Comparison of ENCODE assay signal across 9 cellular contexts in the genomic region with DNA sequence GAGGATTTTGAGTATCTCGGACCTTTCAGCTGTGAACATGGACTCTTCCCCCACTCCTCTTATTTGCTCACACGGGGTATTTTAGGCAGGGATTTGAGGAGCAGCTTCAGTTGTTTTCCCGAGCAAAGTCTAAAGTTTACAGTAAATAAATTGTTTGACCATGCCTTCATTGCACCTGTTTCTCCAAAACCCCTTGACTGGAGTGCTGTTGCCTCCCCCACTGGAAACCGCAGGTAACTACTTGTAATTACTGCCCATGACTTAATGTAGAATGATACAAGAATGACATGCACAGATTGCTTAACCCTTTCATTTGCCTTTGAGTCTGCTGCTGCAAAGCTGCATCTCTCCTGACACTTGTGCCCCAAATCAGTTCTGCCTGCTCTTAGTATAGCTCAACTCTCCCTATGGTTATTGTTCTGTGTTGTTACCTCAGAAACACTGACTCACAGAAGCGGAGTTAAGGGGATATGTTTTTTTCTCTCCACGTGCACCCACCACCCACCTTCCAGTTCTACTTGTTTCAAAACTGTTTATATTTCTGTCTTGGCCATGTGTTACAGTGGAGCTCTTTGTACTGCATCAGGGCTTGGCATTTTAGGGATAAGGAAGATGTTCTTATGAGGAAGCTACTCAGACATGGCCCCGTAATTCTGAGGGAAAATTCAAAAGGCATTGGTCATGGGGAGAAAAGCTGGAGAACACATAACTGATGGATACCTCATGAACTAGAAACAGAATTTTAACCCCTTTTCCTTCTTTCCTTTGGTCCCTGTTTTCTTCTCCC. TPM values are rescaled to one million over a fixed set of nuclear protein-coding genes. Genes with fewer than 3 reads are reported as not detected.
DNase-seq lines count a peak whose midpoint lies in the region; ATAC-seq, FAIRE-seq and TF ChIP-seq lines count a peak whose summit lies in the region.
"Had no signal": no experiment of that assay in that cellular context is flagged by ENCODE, and none has a peak within 500 bp of the region (broad histone marks: within the 10 kb centered on the region; RNA-seq: fewer than 3 reads in every experiment).

No MANE protein-coding gene starts in this region.

- H2AFZ ChIP-seq in H9 (ENCODE audit: low read length) (no peak overlapping the region), astrocyte (ENCODE audit: low read depth, low read length) (no peak overlapping the region), trophoblast cell (ENCODE audit: insufficient read depth, low read length, poor library complexity) (no peak overlapping the region)

- H3K9me3 Mint-ChIP-seq in H9: no peaks in the 10 kb centered on the region
- no peaks in the 10 kb centered on the region for H3K9me3 Mint-ChIP-seq in astrocyte (ENCODE audit: unreplicated experiment)

- H3K4me1 Mint-ChIP-seq in H9 (peaks cover 24 to 32% of the 10 kb centered on the region in 2 experiments), astrocyte (ENCODE audit: low read depth, unreplicated experiment) (peaks cover 16% of the 10 kb centered on the region)

- H3K27ac ChIP-seq in H9 (ENCODE audit: insufficient read length, low read depth, low read length) (no peak overlapping the region), astrocyte (ENCODE audit: low read depth, low read length) (no peak overlapping the region), mucosa of rectum (ENCODE audit: low read depth in 2 of 2, low read length in 2 of 2) (no peak overlapping the region), trophoblast cell (ENCODE audit: low read depth, low read length) (no peak overlapping the region)

- H3T11ph ChIP-seq in H9 (ENCODE audit: low read length): no peak overlapping the region

- H3K4me3 Mint-ChIP-seq in H9 (peak overlapping the region in 1 of 2 experiments; percentile 1; a peak in 2 of 5 replicates), astrocyte (ENCODE audit: unreplicated experiment) (peak overlapping the region; percentile 10)

- no peak overlapping the region for H3K56ac ChIP-seq in H9 (ENCODE audit: insufficient read length, low read depth, low read length)

- no peak overlapping the region for H4K91ac ChIP-seq in H9 (ENCODE audit: insufficient read length, low read depth, low read length)
- no peak overlapping the region for H4K91ac ChIP-seq in trophoblast cell (ENCODE audit: low read depth, low read length)

- H3K9me3 ChIP-seq in H9 (ENCODE audit: control insufficient read depth, low read depth, low read length) (no peaks in the 10 kb centered on the region), astrocyte (ENCODE audit: insufficient read depth, low read depth, low read length) (no peaks in the 10 kb centered on the region), mucosa of rectum (ENCODE audit: control insufficient read depth in 2 of 2, low read length in 2 of 2) (no peaks in the 10 kb centered on the region), trophoblast cell (ENCODE audit: insufficient read depth, low read depth, low read length) (no peaks in the 10 kb centered on the region)

- H3K27me3 Mint-ChIP-seq in H9 (ENCODE audit: low read depth) (peaks cover 49% of the 10 kb centered on the region), astrocyte (ENCODE audit: low read depth, unreplicated experiment) (no peaks in the 10 kb centered on the region)

- H2AK5ac ChIP-seq in H9 (ENCODE audit: insufficient read length, low read length) (no peak overlapping the region), trophoblast cell (ENCODE audit: low read length) (no peak overlapping the region)

- no peak overlapping the region for H3K9ac ChIP-seq in H9 (ENCODE audit: extremely low read depth, insufficient read length, low read length)
- no peak overlapping the region for H3K9ac ChIP-seq in astrocyte (ENCODE audit: low read length)
- H3K9ac ChIP-seq in mucosa of rectum (ENCODE audit: low read depth in 1 of 2, low read length in 2 of 2): peak overlapping the region in 1 of 2 donors; percentile 4
- no peak overlapping the region for H3K9ac ChIP-seq in trophoblast cell (ENCODE audit: low read length)

- no peak overlapping the region for H2BK12ac ChIP-seq in H9 (ENCODE audit: insufficient read length, low read depth, low read length)
- H2BK12ac ChIP-seq in trophoblast cell (ENCODE audit: low read length): no peak overlapping the region

- H4K5ac ChIP-seq in H9 (ENCODE audit: insufficient read length, low read depth, low read length): no peak overlapping the region

- H4K8ac ChIP-seq in H9 (replicated peaks; ENCODE audit: insufficient read length, low read depth, low read length) (no peak overlapping the region), trophoblast cell (ENCODE audit: low read depth, low read length) (no peak overlapping the region)

- no CpG with 5 or more reads among the region's 7 CpGs for WGBS in H9 (ENCODE audit: extremely low coverage, insufficient read length, low lambda C conversion rate)
- WGBS in trophoblast cell (ENCODE audit: extremely low coverage, insufficient coverage, insufficient read length): no CpG with 5 or more reads among the region's 7 CpGs

- H3K27me3 ChIP-seq in H9 (ENCODE audit: insufficient read depth, low read length) (peaks cover 4% of the 10 kb centered on the region; the same call in 1 of the 2 replicates), astrocyte (ENCODE audit: insufficient read depth, low read length) (no peaks in the 10 kb centered on the region), mucosa of rectum (ENCODE audit: control insufficient read depth in 2 of 2, insufficient read depth in 2 of 2, low read length in 2 of 2) (no peaks in the 10 kb centered on the region), trophoblast cell (ENCODE audit: insufficient read depth, low read length) (peaks cover 2% of the 10 kb centered on the region)

- H3K23ac ChIP-seq in H9 (ENCODE audit: insufficient read length, low read depth, low read length) (no peak overlapping the region), trophoblast cell (ENCODE audit: low read length) (no peak overlapping the region)

- no peaks in the 10 kb centered on the region for H4K20me1 ChIP-seq in H9 (ENCODE audit: control insufficient read depth, insufficient read depth, insufficient read length)
- H4K20me1 ChIP-seq in astrocyte (ENCODE audit: insufficient read depth, low read length): no peaks in the 10 kb centered on the region

- H3K79me2 ChIP-seq in H9 (ENCODE audit: insufficient read depth, low read length) (no peaks in the 10 kb centered on the region), astrocyte (ENCODE audit: insufficient read depth, low read length) (peaks cover 4% of the 10 kb centered on the region), trophoblast cell (ENCODE audit: control insufficient read depth, insufficient read depth, low read length, poor library complexity) (no peaks in the 10 kb centered on the region)

- H3K14ac ChIP-seq in H9 (ENCODE audit: insufficient read depth, low read length) (no peak overlapping the region), trophoblast cell (ENCODE audit: low read length) (no peak overlapping the region)

- no peak overlapping the region for H2BK20ac ChIP-seq in H9 (ENCODE audit: low read depth, low read length, poor library complexity, severe bottlenecking)

- no peak overlapping the region for H2BK120ac ChIP-seq in H9 (ENCODE audit: low read depth, low read length, poor library complexity, severe bottlenecking)
- H2BK120ac ChIP-seq in trophoblast cell (ENCODE audit: insufficient read depth, low read length, poor library complexity): no peak overlapping the region

- H3K18ac ChIP-seq in H9 (ENCODE audit: insufficient read length, low read depth, low read length): no peak overlapping the region
- no peak overlapping the region for H3K18ac ChIP-seq in trophoblast cell (ENCODE audit: low read length)

- no peak overlapping the region for H2BK15ac ChIP-seq in H9 (ENCODE audit: low read depth, low read length)

- H3K4me1 ChIP-seq in H9 (ENCODE audit: insufficient read depth, low read length) (no peaks in the 10 kb centered on the region), astrocyte (ENCODE audit: insufficient read depth, low read length) (peaks cover 12% of the 10 kb centered on the region), mucosa of rectum (ENCODE audit: control insufficient read depth in 2 of 2, insufficient read depth in 2 of 2, low read length in 2 of 2) (peaks cover 20 to 30% of the 10 kb centered on the region in 2 donors), trophoblast cell (ENCODE audit: control insufficient read depth in 1 of 2, insufficient read depth in 2 of 2, low read length in 2 of 2) (peaks cover 3 to 10% of the 10 kb centered on the region in 2 experiments)

- peak overlapping the region; percentile 4 for H3K4me3 ChIP-seq in AG10803 (ENCODE audit: low read length)
- peak overlapping the region; percentile 11 for H3K4me3 ChIP-seq in astrocyte (ENCODE audit: insufficient read depth, low read depth, low read length)
- peak overlapping the region; percentile 80 to 91 for H3K4me3 ChIP-seq in mucosa of rectum (ENCODE audit: low read length in 2 of 2)
- no peak overlapping the region for H3K4me3 ChIP-seq in trophoblast cell (ENCODE audit: low read depth, low read length)

- H3K4me2 ChIP-seq in H9 (ENCODE audit: insufficient read depth, insufficient read length, low read length) (peak overlapping the region; percentile 16), astrocyte (ENCODE audit: low read length) (peak overlapping the region; percentile 99), trophoblast cell (ENCODE audit: low read length) (no peak overlapping the region)

- no peak overlapping the region for H2BK5ac ChIP-seq in H9 (ENCODE audit: insufficient read length, low read length)
- H2BK5ac ChIP-seq in trophoblast cell (ENCODE audit: low read depth, low read length, poor library complexity): no peak overlapping the region

- H3K36me3 ChIP-seq in astrocyte (ENCODE audit: insufficient read depth, low read length) (no peaks in the 10 kb centered on the region), mucosa of rectum (ENCODE audit: control insufficient read depth in 2 of 2, insufficient read depth in 2 of 2, low read length in 2 of 2) (no peaks in the 10 kb centered on the region), trophoblast cell (ENCODE audit: control insufficient read depth in 1 of 2, insufficient read depth in 2 of 2, low read length in 2 of 2) (no peaks in the 10 kb centered on the region)

- TF ChIP-seq CTCF in AG10803 (conservative IDR thresholded peaks at IDR 0.05; ENCODE audit: low read length): no peak
- peak; percentile 17; the same call in 2 of the 3 replicates for TF ChIP-seq CTCF in H9 (conservative IDR thresholded peaks at IDR 0.05)
- TF ChIP-seq CTCF in astrocyte (IDR thresholded peaks at IDR 0.05; ENCODE audit: insufficient read depth, low read depth, low read length): no peak

- no peaks in the 10 kb centered on the region for H3K79me1 ChIP-seq in H9 (ENCODE audit: insufficient read depth, low read depth, low read length, poor library complexity, severe bottlenecking)
- no peaks in the 10 kb centered on the region for H3K79me1 ChIP-seq in trophoblast cell (ENCODE audit: low read length)

- H4K12ac ChIP-seq in trophoblast cell (ENCODE audit: low read depth, low read length): no peak overlapping the region

- H3K36me3 Mint-ChIP-seq in H9 (ENCODE audit: insufficient read depth in 1 of 3, low read depth in 3 of 3): no peaks in the 10 kb centered on the region
- H3K36me3 Mint-ChIP-seq in astrocyte (ENCODE audit: low read depth, unreplicated experiment): no peaks in the 10 kb centered on the region

- ATAC-seq in GM19328 (IDR thresholded peaks at IDR 0.05; ENCODE audit: unreplicated experiment): no peak

- no peak for FAIRE-seq in astrocyte (lab: Jason Lieb, UNC)
- FAIRE-seq: GM18507 had no signal

- H3K4ac ChIP-seq in H9 (ENCODE audit: low read depth, low read length): no peak overlapping the region
- H3K4ac ChIP-seq in trophoblast cell (ENCODE audit: low read depth, low read length): no peak overlapping the region

- no peaks in the 10 kb centered on the region for H3K23me2 ChIP-seq in H9 (ENCODE audit: insufficient read length, low read depth, low read length, poor library complexity, severe bottlenecking)

- DNase-seq in AG10803 (ENCODE audit: low read depth) (no peak), H9 (no peak), astrocyte (ENCODE audit: low read depth) (no peak), NCI-H2171 treated with DMSO at 0.1 percent for 48 hours (lab: John Stamatoyannopoulos, UW) (no peak), trophoblast cell (no peak), LoVo (ENCODE audit: low spot score) (no peak)

- no peak overlapping the region for H3K27ac Mint-ChIP-seq in H9
- no peak overlapping the region for H3K27ac Mint-ChIP-seq in astrocyte (ENCODE audit: unreplicated experiment)

RNA-seq across cellular contexts. Expression of a gene that starts 2.2 kb away (rescaled TPM):
- total RNA-seq in H9 (2021) (0.26 TPM in 2 replicates), astrocyte (0.62 and 0.64 TPM in 2 replicates)
- 0.08 and 0.10 TPM in 2 replicates for polyA plus RNA-seq in trophoblast cell (2013)
